In genomic region chr12:108832208-108832607, GRCh38 we compare ENCODE assay signal across 12 cellular contexts. TPM values are rescaled to one million over a fixed set of nuclear protein-coding genes. Genes with fewer than 3 reads are reported as not detected.
DNase-seq lines count a peak whose midpoint lies in the region; ATAC-seq and TF ChIP-seq lines count a peak whose summit lies in the region.
"Had no signal": no experiment of that assay in that cellular context is flagged by ENCODE, and none has a peak within 500 bp of the region (broad histone marks: within the 10 kb centered on the region; RNA-seq: fewer than 3 reads in every experiment).

No MANE protein-coding gene starts in this region.

- H3K23me2 ChIP-seq in H9 (ENCODE audit: insufficient read length, low read depth, low read length, poor library complexity, severe bottlenecking), result no peaks in the 10 kb centered on the region

- H3K14ac ChIP-seq in H9 (ENCODE audit: insufficient read depth, low read length), result no peak overlapping the region

- H3K27ac ChIP-seq in H9 (ENCODE audit: insufficient read length, low read depth, low read length) (no peak overlapping the region), smooth muscle cell (ENCODE audit: low read depth) (peak overlapping the region; percentile 99)

- H3K9me3 ChIP-seq in H9 (ENCODE audit: control insufficient read depth, low read depth, low read length) (no peaks in the 10 kb centered on the region), smooth muscle cell (replicated peaks; ENCODE audit: low read depth) (no peaks in the 10 kb centered on the region)
- H3K9me3 ChIP-seq: neutrophil had no signal

- H2BK20ac ChIP-seq in H9 (ENCODE audit: low read depth, low read length, poor library complexity, severe bottlenecking), result no peak overlapping the region

- H4K91ac ChIP-seq in H9 (ENCODE audit: insufficient read length, low read depth, low read length), result no peak overlapping the region

- H2AFZ ChIP-seq in H9 (ENCODE audit: low read length) (no peak overlapping the region), smooth muscle cell (ENCODE audit: low read depth) (no peak overlapping the region)

- H3K36me3 ChIP-seq in smooth muscle cell (ENCODE audit: low read depth), result no peaks in the 10 kb centered on the region

- H2BK12ac ChIP-seq in H9 (ENCODE audit: insufficient read length, low read depth, low read length), result no peak overlapping the region

- H3K79me1 ChIP-seq in H9 (ENCODE audit: insufficient read depth, low read depth, low read length, poor library complexity, severe bottlenecking), result no peaks in the 10 kb centered on the region

- no peak overlapping the region for H4K5ac ChIP-seq in H9 (ENCODE audit: insufficient read length, low read depth, low read length)

- H3K4me3 ChIP-seq in smooth muscle cell, result no peak overlapping the region

- no peaks in the 10 kb centered on the region for H3K27me3 ChIP-seq in H9 (ENCODE audit: insufficient read depth, low read length)
- no peaks in the 10 kb centered on the region for H3K27me3 ChIP-seq in smooth muscle cell (ENCODE audit: low read depth)
- H3K27me3 ChIP-seq: neutrophil had no signal

- H3T11ph ChIP-seq in H9 (ENCODE audit: low read length), result no peak overlapping the region

- no peak overlapping the region for H2BK120ac ChIP-seq in H9 (ENCODE audit: low read depth, low read length, poor library complexity, severe bottlenecking)

- TF ChIP-seq CTCF in H9 (conservative IDR thresholded peaks at IDR 0.05), result no peak
- no peak for TF ChIP-seq CTCF in smooth muscle cell (IDR thresholded peaks at IDR 0.05; ENCODE audit: borderline replicate concordance, insufficient read depth, poor library complexity, severe bottlenecking)

- H3K36me3 Mint-ChIP-seq in H9 (ENCODE audit: insufficient read depth in 1 of 3, low read depth in 3 of 3), result peaks cover 6 to 33% (median 12%) of the 10 kb centered on the region in 3 experiments
- peaks cover 37% of the 10 kb centered on the region for H3K36me3 Mint-ChIP-seq in activated T-helper 1 cell treated with anti-CD3 and anti-CD28 coated beads, Interleukin-12 subunit alpha, Interleukin-12 subunit beta, Interleukin-2, Interleukin-4 antibody, amounts not matched to agents 30 ng/mL and 10 ng/mL and 1 ng/mL, durations not matched to agents 14 hours and 24 hours and 36 hours (ENCODE audit: low read depth)
- peaks cover 0 to 26% (median 3%) of the 10 kb centered on the region in 3 donors for H3K36me3 Mint-ChIP-seq in immature natural killer cell

- peak overlapping the region in 2 of 3 experiments; percentile 60 to 76; a peak in 2 of 7 replicates for H3K27ac Mint-ChIP-seq in H9
- peak overlapping the region; percentile 72 for H3K27ac Mint-ChIP-seq in activated T-helper 1 cell treated with anti-CD3 and anti-CD28 coated beads, Interleukin-12 subunit alpha, Interleukin-12 subunit beta, Interleukin-2, Interleukin-4 antibody, amounts not matched to agents 30 ng/mL and 10 ng/mL and 1 ng/mL, durations not matched to agents 14 hours and 24 hours and 36 hours
- H3K27ac Mint-ChIP-seq in immature natural killer cell, result peak overlapping the region; percentile 93 to 98 (median 97)

- no peaks in the 10 kb centered on the region for H3K27me3 Mint-ChIP-seq in H9 (ENCODE audit: low read depth)
- peaks cover 1% of the 10 kb centered on the region for H3K27me3 Mint-ChIP-seq in activated T-helper 1 cell treated with anti-CD3 and anti-CD28 coated beads, Interleukin-12 subunit alpha, Interleukin-12 subunit beta, Interleukin-2, Interleukin-4 antibody, amounts not matched to agents 30 ng/mL and 10 ng/mL and 1 ng/mL, durations not matched to agents 14 hours and 24 hours and 36 hours (ENCODE audit: insufficient read depth)
- H3K27me3 Mint-ChIP-seq in immature natural killer cell (ENCODE audit: low read depth in 3 of 3), result peaks cover 0 to 3% (median 3%) of the 10 kb centered on the region in 3 donors

- DNase-seq in H9, result no peak
- no peak for DNase-seq in activated T-helper 1 cell treated with anti-CD3 and anti-CD28 coated beads, Interleukin-12 subunit alpha, Interleukin-12 subunit beta, Interleukin-2, Interleukin-4 antibody, amounts not matched to agents 30 ng/mL and 10 ng/mL and 1 ng/mL, durations not matched to agents 14 hours and 24 hours and 36 hours (ENCODE audit: low spot score)
- DNase-seq in immature natural killer cell, result no peak
- no peak for DNase-seq in smooth muscle cell (lab: John Stamatoyannopoulos, UW; ENCODE audit: unreplicated experiment)
- DNase-seq in activated CD4-positive, CD25-positive, alpha-beta regulatory T cell treated with anti-CD3 and anti-CD28 coated beads, Interleukin-2, amount 50 U/mL, for 72 hours, result no peak
- no peak for DNase-seq in stimulated activated CD4-positive, alpha-beta T cell treated with anti-CD3 and anti-CD28 coated beads, Interleukin-1b, Interleukin-23, amount 100 ng/mL, for 48 hours
- DNase-seq in DMS114 treated with DMSO at 0.1 percent for 48 hours (lab: John Stamatoyannopoulos, UW; ENCODE audit: unreplicated experiment), result no peak
- DNase-seq: activated CD8-positive, alpha-beta memory T cell treated with anti-CD3 and anti-CD28 coated beads for 24 hours; hippocampal formation; Kasumi-1 had no signal

- peaks cover 5% of the 10 kb centered on the region; the same call in 1 of the 2 replicates for H3K4me1 ChIP-seq in H9 (ENCODE audit: insufficient read depth, low read length)
- H3K4me1 ChIP-seq in smooth muscle cell (ENCODE audit: low read depth), result peaks cover 26% of the 10 kb centered on the region

- no peak overlapping the region for H3K4ac ChIP-seq in H9 (ENCODE audit: low read depth, low read length)

- no peaks in the 10 kb centered on the region for H3K9me3 Mint-ChIP-seq in H9
- H3K9me3 Mint-ChIP-seq in activated T-helper 1 cell treated with anti-CD3 and anti-CD28 coated beads, Interleukin-12 subunit alpha, Interleukin-12 subunit beta, Interleukin-2, Interleukin-4 antibody, amounts not matched to agents 30 ng/mL and 10 ng/mL and 1 ng/mL, durations not matched to agents 14 hours and 24 hours and 36 hours, result no peaks in the 10 kb centered on the region
- H3K9me3 Mint-ChIP-seq in immature natural killer cell, result no peaks in the 10 kb centered on the region

- H4K8ac ChIP-seq in H9 (replicated peaks; ENCODE audit: insufficient read length, low read depth, low read length), result no peak overlapping the region

- H3K56ac ChIP-seq in H9 (ENCODE audit: insufficient read length, low read depth, low read length), result no peak overlapping the region

- no peak overlapping the region for H2AK5ac ChIP-seq in H9 (ENCODE audit: insufficient read length, low read length)

- H3K18ac ChIP-seq in H9 (ENCODE audit: insufficient read length, low read depth, low read length), result no peak overlapping the region

- H3K4me2 ChIP-seq in H9 (ENCODE audit: insufficient read depth, insufficient read length, low read length), result no peak overlapping the region
- peak overlapping the region; percentile 60 for H3K4me2 ChIP-seq in smooth muscle cell

- H3K9ac ChIP-seq in H9 (ENCODE audit: extremely low read depth, insufficient read length, low read length) (no peak overlapping the region), smooth muscle cell (ENCODE audit: low read depth) (peak overlapping the region; percentile 83)

- H3K4me3 Mint-ChIP-seq in H9 (no peak overlapping the region), immature natural killer cell (peak overlapping the region; percentile 65 to 78 (median 71))
- H3K4me3 Mint-ChIP-seq in activated T-helper 1 cell treated with anti-CD3 and anti-CD28 coated beads, Interleukin-12 subunit alpha, Interleukin-12 subunit beta, Interleukin-2, Interleukin-4 antibody, amounts not matched to agents 30 ng/mL and 10 ng/mL and 1 ng/mL, durations not matched to agents 14 hours and 24 hours and 36 hours, result peak overlapping the region; percentile 33

- intact Hi-C loops in activated T-helper 1 cell treated with anti-CD3 and anti-CD28 coated beads, Interleukin-12 subunit alpha, Interleukin-12 subunit beta, Interleukin-2, Interleukin-4 antibody, amounts not matched to agents 30 ng/mL and 10 ng/mL and 1 ng/mL, durations not matched to agents 14 hours and 24 hours and 36 hours (cut with micrococcal nuclease), result no loop called here

- no peak overlapping the region for H3K23ac ChIP-seq in H9 (ENCODE audit: insufficient read length, low read depth, low read length)

- H2BK15ac ChIP-seq in H9 (ENCODE audit: low read depth, low read length), result no peak overlapping the region

- peaks cover 51% of the 10 kb centered on the region for H3F3A ChIP-seq in smooth muscle cell (ENCODE audit: low read depth)

- H2BK5ac ChIP-seq in H9 (ENCODE audit: insufficient read length, low read length), result no peak overlapping the region

- H4K20me1 ChIP-seq in H9 (ENCODE audit: control insufficient read depth, insufficient read depth, insufficient read length) (no peaks in the 10 kb centered on the region), smooth muscle cell (ENCODE audit: low read depth) (no peaks in the 10 kb centered on the region)

- H3K4me1 Mint-ChIP-seq in H9, result peaks cover 11 to 30% of the 10 kb centered on the region in 2 experiments
- peaks cover 66% of the 10 kb centered on the region for H3K4me1 Mint-ChIP-seq in activated T-helper 1 cell treated with anti-CD3 and anti-CD28 coated beads, Interleukin-12 subunit alpha, Interleukin-12 subunit beta, Interleukin-2, Interleukin-4 antibody, amounts not matched to agents 30 ng/mL and 10 ng/mL and 1 ng/mL, durations not matched to agents 14 hours and 24 hours and 36 hours (ENCODE audit: low read depth)
- peaks cover 81 to 95% of the 10 kb centered on the region in 2 donors for H3K4me1 Mint-ChIP-seq in immature natural killer cell

- WGBS in H9 (ENCODE audit: extremely low coverage, insufficient read length, low lambda C conversion rate), result no CpG with 5 or more reads among the region's 6 CpGs
- 79% methylated on average over 6 of the region's 6 CpGs for WGBS in smooth muscle cell (ENCODE audit: low lambda C conversion rate)

- no peak for ATAC-seq in GM19463 (IDR thresholded peaks at IDR 0.05; ENCODE audit: unreplicated experiment)

- H3K79me2 ChIP-seq in H9 (ENCODE audit: insufficient read depth, low read length), result no peaks in the 10 kb centered on the region; the same call in 1 of the 2 replicates
- H3K79me2 ChIP-seq in smooth muscle cell (ENCODE audit: low read depth), result peaks cover 69% of the 10 kb centered on the region

RNA-seq across cellular contexts. Expression of gene SSH1, which starts 25.2 kb away (rescaled TPM):
- total RNA-seq in H9 (2021) (21.8 and 24.0 TPM in 2 replicates), smooth muscle cell (15.2 and 17.2 TPM in 2 replicates)
- total RNA-seq in activated T-helper 1 cell treated with anti-CD3 and anti-CD28 coated beads, Interleukin-12 subunit alpha, Interleukin-12 subunit beta, Interleukin-2, Interleukin-4 antibody, amounts not matched to agents 30 ng/mL and 10 ng/mL and 1 ng/mL, durations not matched to agents 14 hours and 24 hours and 36 hours, result 25.6 and 26.6 TPM in 2 replicates
- polyA plus RNA-seq in immature natural killer cell (10 to 100 TPM in 2 of 3 donors, under 1 TPM in 1; 0.66 to 34.9 (median 11.9) TPM), smooth muscle cell (22.0 and 24.7 TPM in 2 replicates)

RNA-seq across cellular contexts. Expression of gene DAO, which starts 47.7 kb away (rescaled TPM):
- total RNA-seq in H9 (2021) (not detected in 2 replicates), smooth muscle cell (not detected in 2 replicates)
- not detected in 2 replicates for total RNA-seq in activated T-helper 1 cell treated with anti-CD3 and anti-CD28 coated beads, Interleukin-12 subunit alpha, Interleukin-12 subunit beta, Interleukin-2, Interleukin-4 antibody, amounts not matched to agents 30 ng/mL and 10 ng/mL and 1 ng/mL, durations not matched to agents 14 hours and 24 hours and 36 hours
- polyA plus RNA-seq in immature natural killer cell (not detected), smooth muscle cell (not detected in 2 replicates)

Comparison
In these comparisons a context has a peak if more than half of its experiments do, and no peak if none do; other contexts are left out.
1. H3K4me3 Mint-ChIP-seq: peak in activated T-helper 1 cell treated with anti-CD3 and anti-CD28 coated beads, Interleukin-12 subunit alpha, Interleukin-12 subunit beta, Interleukin-2, Interleukin-4 antibody, amounts not matched to agents 30 ng/mL and 10 ng/mL and 1 ng/mL, durations not matched to agents 14 hours and 24 hours and 36 hours (single experiment) and immature natural killer cell (5 of 5); none in H9 (0 of 2).
2. Peak in every context shown above with its lines, with median percentiles within 50 percentile points of each other: H3K27ac Mint-ChIP-seq.